8 cellular contexts compared by ENCODE assay signal in the genomic region with DNA sequence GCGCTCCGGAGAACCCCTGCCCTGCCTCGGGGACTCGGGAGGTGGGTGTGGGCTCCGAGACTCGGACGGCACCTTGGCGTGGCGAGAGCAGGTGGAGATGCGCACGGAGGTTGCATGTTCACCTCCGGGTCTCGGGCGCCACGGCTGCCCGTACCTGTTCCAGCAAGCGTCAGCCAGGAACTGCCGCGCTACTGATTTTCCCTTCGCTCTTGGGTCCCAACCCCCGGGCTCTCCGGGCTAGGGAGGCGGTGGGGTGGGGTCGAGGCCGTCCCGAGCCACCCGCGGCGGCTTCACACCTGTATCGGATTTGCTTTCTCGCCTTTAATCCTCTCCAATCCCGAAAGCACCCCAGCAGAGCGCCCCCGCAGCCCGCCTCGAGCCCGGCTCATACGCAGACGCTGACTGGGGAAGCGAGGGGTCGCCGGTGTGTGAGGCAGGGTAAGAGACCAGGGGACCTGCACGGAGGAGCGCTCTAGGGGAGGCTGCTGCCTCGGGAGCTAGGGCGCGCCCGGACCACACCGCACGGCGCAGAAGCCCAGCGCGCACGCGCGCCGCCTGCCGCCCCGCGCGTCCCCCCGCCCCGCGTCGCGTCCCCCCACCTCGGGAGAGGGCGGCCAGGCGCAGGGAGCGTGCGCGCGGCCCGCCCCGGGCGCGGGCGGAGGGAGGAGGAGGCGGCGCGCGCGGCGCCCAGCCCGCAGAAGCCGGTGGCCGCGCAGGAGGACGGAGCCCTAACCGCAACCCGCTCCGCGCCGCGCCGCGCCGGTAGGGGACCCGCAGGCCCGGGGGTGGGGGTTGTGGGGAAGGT. TPM values are rescaled to one million over a fixed set of nuclear protein-coding genes. Genes with fewer than 3 reads are reported as not detected.
DNase-seq lines count a peak whose midpoint lies in the region; ATAC-seq and TF ChIP-seq lines count a peak whose summit lies in the region.

A gene with protein sequence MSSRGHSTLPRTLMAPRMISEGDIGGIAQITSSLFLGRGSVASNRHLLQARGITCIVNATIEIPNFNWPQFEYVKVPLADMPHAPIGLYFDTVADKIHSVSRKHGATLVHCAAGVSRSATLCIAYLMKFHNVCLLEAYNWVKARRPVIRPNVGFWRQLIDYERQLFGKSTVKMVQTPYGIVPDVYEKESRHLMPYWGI (plus strand): TSS at position 695 of the 805 bp plus-strand sequence. CDS start 22,382 bp downstream, outside the sequence.

- H3K4me1 Mint-ChIP-seq in osteocyte (ENCODE audit: unreplicated experiment) = peaks cover 60% of the 10 kb centered on the region

- no peaks in the 10 kb centered on the region for H3K27me3 Mint-ChIP-seq in osteocyte (ENCODE audit: unreplicated experiment)

- peak within 1 kb of the TSS; percentile 87 to 94 for H3K27ac Mint-ChIP-seq in activated naive CD4-positive, alpha-beta T cell treated with anti-CD3 and anti-CD28 coated beads, Interleukin-2, amount 50 U/mL, for 72 hours
- peak within 1 kb of the TSS; percentile 93 for H3K27ac Mint-ChIP-seq in osteocyte (ENCODE audit: unreplicated experiment)

- no peaks in the 10 kb centered on the region for H3K27me3 ChIP-seq in Loucy (ENCODE audit: insufficient read depth, low read length, poor library complexity, severe bottlenecking)
- no peaks in the 10 kb centered on the region for H3K27me3 ChIP-seq in testis

- peak; percentile 59 for ATAC-seq in GM21825 (IDR thresholded peaks at IDR 0.05; ENCODE audit: unreplicated experiment)
- peak; percentile 66 to 83 for ATAC-seq in activated naive CD4-positive, alpha-beta T cell treated with anti-CD3 and anti-CD28 coated beads, Interleukin-2, amount 50 U/mL, for 72 hours

- H3K9me3 Mint-ChIP-seq in activated naive CD4-positive, alpha-beta T cell treated with anti-CD3 and anti-CD28 coated beads, Interleukin-2, amount 50 U/mL, for 72 hours = no peaks in the 10 kb centered on the region
- no peaks in the 10 kb centered on the region for H3K9me3 Mint-ChIP-seq in osteocyte (ENCODE audit: unreplicated experiment)

- H3K36me3 ChIP-seq in Loucy (ENCODE audit: insufficient read depth, low read length) (no peaks in the 10 kb centered on the region), testis (ENCODE audit: low read depth, missing control alignments) (no peaks in the 10 kb centered on the region)

- peak within 1 kb of the TSS; percentile 89 for H3K4me3 Mint-ChIP-seq in osteocyte (ENCODE audit: unreplicated experiment)

- intact Hi-C loops in testis (cut with DNase I; ENCODE audit: low total_unique reads) = no loop called here

- peak within 1 kb of the TSS; percentile 85 for H3K9ac ChIP-seq in Loucy (ENCODE audit: low read depth, low read length, poor library complexity, severe bottlenecking)

- H3K79me2 ChIP-seq in Loucy (ENCODE audit: insufficient read depth, low read length) = peaks cover 41% of the 10 kb centered on the region

- no peak for TF ChIP-seq POLR2A in testis (IDR thresholded peaks at IDR 0.05)

- H3K36me3 Mint-ChIP-seq in activated naive CD4-positive, alpha-beta T cell treated with anti-CD3 and anti-CD28 coated beads, Interleukin-2, amount 50 U/mL, for 72 hours = peaks cover 0 to 6% of the 10 kb centered on the region in 2 donors
- no peaks in the 10 kb centered on the region for H3K36me3 Mint-ChIP-seq in osteocyte (ENCODE audit: unreplicated experiment)

- no peaks in the 10 kb centered on the region for H3K9me3 ChIP-seq in Loucy (ENCODE audit: insufficient read depth, low read depth, low read length)
- no peaks in the 10 kb centered on the region for H3K9me3 ChIP-seq in testis

- no peaks in the 10 kb centered on the region for H3K9me2 ChIP-seq in Loucy (replicated peaks; ENCODE audit: low read depth, low read length)

- peak within 1 kb of the TSS; percentile 98 for H3K4me2 ChIP-seq in Loucy (ENCODE audit: low read depth, low read length, poor library complexity, severe bottlenecking)

- peak within 1 kb of the TSS; percentile 93 for H3K4me3 ChIP-seq in Loucy (ENCODE audit: low read length, poor library complexity, severe bottlenecking)
- peak within 1 kb of the TSS; percentile 80 to 82 for H3K4me3 ChIP-seq in testis

- H3F3A ChIP-seq in Loucy (ENCODE audit: low read depth) = 0 out of 2 replicates have a peak, but pooled peaks cover 3% of the 10 kb centered on the region

- H4K20me1 ChIP-seq in Loucy (ENCODE audit: insufficient read depth, low read length, poor library complexity, severe bottlenecking) = peaks cover 21% of the 10 kb centered on the region

- 1% methylated on average over 50 of the region's 100 CpGs; no CpG with 5 or more reads in 1 of the 2 donors for WGBS in testis, 2 donors

- TF ChIP-seq CTCF in Loucy (conservative IDR thresholded peaks at IDR 0.05; ENCODE audit: low read length) (0 out of 2 replicates have a peak, but pooled peaks have one; percentile 21), osteocyte (IDR thresholded peaks at IDR 0.05) (no peak), testis (IDR thresholded peaks at IDR 0.05) (no peak)

- H2AFZ ChIP-seq in Loucy (ENCODE audit: low read length) = peak within 1 kb of the TSS; percentile 99

- peak; percentile 87 for DNase-seq in EL
- DNase-seq in SKM-1 treated with dmso at 0.1 percent for 144 hours (lab: John Stamatoyannopoulos, UW; ENCODE audit: unreplicated experiment) = peak; percentile 76
- DNase-seq in activated naive CD4-positive, alpha-beta T cell treated with anti-CD3 and anti-CD28 coated beads, Interleukin-2, amount 50 U/mL, for 72 hours (ENCODE audit: low spot score in 2 of 2) = peak; percentile 77
- DNase-seq in glomerular visceral epithelial cell (ENCODE audit: extremely low spot score) = peak; percentile 92
- DNase-seq in osteocyte (ENCODE audit: extremely low spot score, unreplicated experiment) = peak; percentile 94
- DNase-seq in testis = peak; percentile 84

- peak within 1 kb of the TSS; percentile 46 to 71 for H3K27ac ChIP-seq in testis

- H3K4me1 ChIP-seq in Loucy (ENCODE audit: insufficient read depth, low read length, poor library complexity, severe bottlenecking) = peaks cover 35% of the 10 kb centered on the region
- H3K4me1 ChIP-seq in testis = peaks cover 33% of the 10 kb centered on the region

RNA-seq across cellular contexts. Expression of the gene that starts here (rescaled TPM):
- total RNA-seq in activated naive CD4-positive, alpha-beta T cell treated with anti-CD3 and anti-CD28 coated beads, Interleukin-2, amount 50 U/mL, for 72 hours = 10 to 100 TPM in 1 of 2 donors, 1 to 10 TPM in 1; 7.6 to 13.1 TPM
- 34.4 and 35.7 TPM in 2 replicates for total RNA-seq in osteocyte
- 10 to 100 TPM; 36.1 to 38.3 TPM for total RNA-seq in testis
- polyA plus RNA-seq in testis (ENCODE audit: insufficient read depth, low read depth, low replicate concordance) = 26.6 TPM

Comparison
In these comparisons a context has a peak if more than half of its experiments do, and no peak if none do; other contexts are left out.
1. Peak in every context shown above with its lines: DNase-seq, ATAC-seq, H3K4me3 ChIP-seq and H3K27ac ChIP-seq.